ENCODE assay signal across 8 cellular contexts in the genomic region with DNA sequence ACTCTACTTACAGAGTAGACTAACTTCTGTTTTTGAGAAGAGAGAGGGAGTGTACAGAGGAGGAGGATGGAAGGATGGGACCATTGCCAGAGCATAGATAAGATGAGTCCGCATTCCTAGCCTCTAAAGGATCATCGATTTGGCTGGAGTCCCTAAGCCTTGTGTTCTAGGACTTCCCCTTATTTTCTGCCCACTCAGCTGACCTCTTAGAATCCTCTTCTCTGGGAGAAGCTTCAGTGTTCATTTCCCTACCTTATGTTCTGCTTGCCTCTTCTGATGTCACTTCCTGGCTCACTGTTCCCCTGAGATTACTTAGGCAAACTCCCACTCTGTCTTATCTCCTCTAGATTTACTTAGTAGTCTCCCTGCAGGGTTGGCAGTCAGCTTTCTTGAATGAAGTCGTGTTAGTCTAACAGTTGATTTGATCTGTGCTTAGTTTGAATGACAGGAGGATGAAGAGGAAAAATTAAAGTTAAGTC.
DNase-seq lines count a peak whose midpoint lies in the region; ATAC-seq and TF ChIP-seq lines count a peak whose summit lies in the region.

No MANE protein-coding gene starts in this region.

- H3K4me1 ChIP-seq in rectal smooth muscle tissue (ENCODE audit: control insufficient read depth, insufficient read depth, low read length) = peaks cover 30% of the 10 kb centered on the region

- no peaks in the 10 kb centered on the region for H3K36me3 ChIP-seq in rectal smooth muscle tissue (ENCODE audit: control insufficient read depth, insufficient read depth, low read length)

- peak overlapping the region; percentile 76 for H3K27ac ChIP-seq in rectal smooth muscle tissue (ENCODE audit: low read depth, low read length)

- ATAC-seq in GM18861 (IDR thresholded peaks at IDR 0.05; ENCODE audit: unreplicated experiment) (peak; percentile 70), HG03520 (IDR thresholded peaks at IDR 0.05; ENCODE audit: unreplicated experiment) (no peak), GM21825 (IDR thresholded peaks at IDR 0.05; ENCODE audit: unreplicated experiment) (no peak)

- H3K4me3 ChIP-seq in fibroblast of pulmonary artery (replicated peaks; ENCODE audit: low read depth, low read length) (no peak overlapping the region), rectal smooth muscle tissue (ENCODE audit: low read length) (no peak overlapping the region)

- no peaks in the 10 kb centered on the region for H3K27me3 ChIP-seq in rectal smooth muscle tissue (ENCODE audit: control insufficient read depth, insufficient read depth, low read length)

- no peak overlapping the region for H3K9ac ChIP-seq in rectal smooth muscle tissue (ENCODE audit: low read length)

- DNase-seq in NCI-H226 (peak; percentile 94), fibroblast of pulmonary artery (ENCODE audit: low read depth) (peak; percentile 91), T-helper 1 cell (no peak), glomerular visceral epithelial cell (ENCODE audit: extremely low spot score) (no peak)

- TF ChIP-seq CTCF in fibroblast of pulmonary artery (IDR thresholded peaks at IDR 0.05; ENCODE audit: low read length, missing control alignments) = no peak

Comparison
In these comparisons a context has a peak if more than half of its experiments do, and no peak if none do; other contexts are left out.
1. DNase-seq: peak in NCI-H226 (single experiment) and fibroblast of pulmonary artery (single experiment); none in T-helper 1 cell (0 of 5) and glomerular visceral epithelial cell (single experiment).